In the genomic region with DNA sequence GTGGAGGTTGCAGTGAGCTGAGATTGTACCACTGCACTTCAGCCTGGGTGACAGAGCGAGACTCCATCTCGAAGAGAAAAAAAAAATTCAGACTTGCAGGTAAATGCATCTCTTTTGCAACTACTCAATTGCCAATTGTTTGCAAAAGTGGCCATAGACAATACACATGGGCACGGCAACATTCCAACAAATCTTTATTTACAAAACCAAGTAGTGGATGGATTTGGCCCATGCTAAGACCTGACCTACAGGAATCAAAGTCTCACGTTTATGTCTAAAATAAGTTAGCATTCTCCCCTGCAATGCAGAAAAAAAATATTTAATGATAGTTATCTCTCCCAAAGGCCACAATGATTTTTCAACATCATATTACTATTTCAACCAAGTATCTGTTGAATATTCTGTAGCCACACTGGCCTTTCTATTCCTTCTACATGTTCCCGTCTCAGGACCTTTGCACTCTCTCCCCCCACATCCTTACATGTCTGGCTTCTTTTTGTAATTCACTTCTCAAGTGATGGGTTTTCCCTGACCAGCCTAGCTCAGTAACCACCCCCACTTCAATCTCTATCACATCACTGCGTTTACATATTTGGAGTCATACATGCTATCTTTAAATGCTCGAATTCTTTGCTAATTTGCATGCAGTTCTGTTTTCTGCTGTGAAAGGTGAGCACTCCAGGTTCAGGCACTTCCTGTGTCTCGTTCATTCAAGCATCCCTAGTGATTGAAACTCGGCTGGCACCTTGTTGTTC, we compare ENCODE assay signal across 10 cellular contexts. TPM values are rescaled to one million over a fixed set of nuclear protein-coding genes. Genes with fewer than 3 reads are reported as not detected.
A peak's percentile ranks its signal among the peaks of the same experiment; 100 is the strongest.
DNase-seq lines count a peak whose midpoint lies in the region; ATAC-seq and TF ChIP-seq lines count a peak whose summit lies in the region.
"Had no signal": no experiment of that assay in that cellular context is flagged by ENCODE, and none has a peak within 500 bp of the region (broad histone marks: within the 10 kb centered on the region; RNA-seq: fewer than 3 reads in every experiment).

No MANE protein-coding gene starts in this region.

- H3K4me1 Mint-ChIP-seq in activated naive CD4-positive, alpha-beta T cell treated with anti-CD3 and anti-CD28 coated beads for 36 hours (ENCODE audit: low read depth): peaks cover 85% of the 10 kb centered on the region
- peaks cover 55% of the 10 kb centered on the region for H3K4me1 Mint-ChIP-seq in activated T-helper 1 cell treated with anti-CD3 and anti-CD28 coated beads, Interleukin-12 subunit alpha, Interleukin-12 subunit beta, Interleukin-2, Interleukin-4 antibody, amounts not matched to agents 30 ng/mL and 10 ng/mL and 1 ng/mL, durations not matched to agents 14 hours and 24 hours and 36 hours (ENCODE audit: low read depth)

- H3K4me3 Mint-ChIP-seq in activated naive CD4-positive, alpha-beta T cell treated with anti-CD3 and anti-CD28 coated beads for 36 hours: peak overlapping the region; percentile 7
- H3K4me3 Mint-ChIP-seq in activated T-helper 1 cell treated with anti-CD3 and anti-CD28 coated beads, Interleukin-12 subunit alpha, Interleukin-12 subunit beta, Interleukin-2, Interleukin-4 antibody, amounts not matched to agents 30 ng/mL and 10 ng/mL and 1 ng/mL, durations not matched to agents 14 hours and 24 hours and 36 hours: peak overlapping the region; percentile 8

- in situ Hi-C loops in mammary epithelial cell (cut with MboI; ENCODE audit: low sequenced_read_pairs in 2 of 2): no loop called here

- WGBS in thyroid gland, 2 donors: 61 to 63% methylated on average over 9 of the region's 9 CpGs
- WGBS in mammary epithelial cell (ENCODE audit: low coverage, missing lambda C conversion rate): 89% methylated on average over 8 of the region's 9 CpGs

- H3K4me1 ChIP-seq in thyroid gland: peaks cover 52% of the 10 kb centered on the region in 2 donors
- peaks cover 6% of the 10 kb centered on the region for H3K4me1 ChIP-seq in mammary epithelial cell (ENCODE audit: insufficient read depth, low read length)

- intact Hi-C loops in activated naive CD4-positive, alpha-beta T cell treated with anti-CD3 and anti-CD28 coated beads for 36 hours (cut with micrococcal nuclease): no loop called here
- intact Hi-C loops in activated T-helper 1 cell treated with anti-CD3 and anti-CD28 coated beads, Interleukin-12 subunit alpha, Interleukin-12 subunit beta, Interleukin-2, Interleukin-4 antibody, amounts not matched to agents 30 ng/mL and 10 ng/mL and 1 ng/mL, durations not matched to agents 14 hours and 24 hours and 36 hours (cut with micrococcal nuclease): loop anchor here (1.0 to 2.0 kb wide), 2 partner anchors 20 to 56 kb away; no protein-coding TSS in a partner anchor
- intact Hi-C loops in thyroid gland (cut with DNase I): no loop called here
- intact Hi-C loops in mammary epithelial cell (cut with micrococcal nuclease): no loop called here

- H3K27ac ChIP-seq in thyroid gland (peak overlapping the region; percentile 42 to 74 (median 72)), mammary epithelial cell (ENCODE audit: insufficient read depth, low read depth, low read length) (no peak overlapping the region)
- H3K27ac ChIP-seq: cardiac muscle cell had no signal

- H4K20me1 ChIP-seq in mammary epithelial cell (ENCODE audit: insufficient read depth, low read length): no peaks in the 10 kb centered on the region

- H3K36me3 Mint-ChIP-seq in activated naive CD4-positive, alpha-beta T cell treated with anti-CD3 and anti-CD28 coated beads for 36 hours (ENCODE audit: low read depth): peaks cover 27% of the 10 kb centered on the region
- peaks cover 41% of the 10 kb centered on the region for H3K36me3 Mint-ChIP-seq in activated T-helper 1 cell treated with anti-CD3 and anti-CD28 coated beads, Interleukin-12 subunit alpha, Interleukin-12 subunit beta, Interleukin-2, Interleukin-4 antibody, amounts not matched to agents 30 ng/mL and 10 ng/mL and 1 ng/mL, durations not matched to agents 14 hours and 24 hours and 36 hours (ENCODE audit: low read depth)

- TF ChIP-seq CTCF in thyroid gland (IDR thresholded peaks at IDR 0.05): no peak
- TF ChIP-seq CTCF in mammary epithelial cell (conservative IDR thresholded peaks at IDR 0.05 in 1 of 2, IDR thresholded peaks at IDR 0.05 in 1 of 2; ENCODE audit: extremely low read depth in 1 of 2, insufficient read depth in 1 of 2, low read depth in 1 of 2, low read length in 2 of 2): no peak

- CTCF ChIA-PET in activated naive CD4-positive, alpha-beta T cell treated with anti-CD3 and anti-CD28 coated beads for 36 hours (lab: Charles Lee): no interaction called here
- CTCF ChIA-PET in mammary epithelial cell (lab: Charles Lee; ENCODE audit: low non-redundant PET): no interaction called here

- no peaks in the 10 kb centered on the region for H3K27me3 Mint-ChIP-seq in activated naive CD4-positive, alpha-beta T cell treated with anti-CD3 and anti-CD28 coated beads for 36 hours (ENCODE audit: low read depth)
- no peaks in the 10 kb centered on the region for H3K27me3 Mint-ChIP-seq in activated T-helper 1 cell treated with anti-CD3 and anti-CD28 coated beads, Interleukin-12 subunit alpha, Interleukin-12 subunit beta, Interleukin-2, Interleukin-4 antibody, amounts not matched to agents 30 ng/mL and 10 ng/mL and 1 ng/mL, durations not matched to agents 14 hours and 24 hours and 36 hours (ENCODE audit: insufficient read depth)

- H3K79me2 ChIP-seq in mammary epithelial cell (ENCODE audit: insufficient read depth, low read length): peaks cover 3% of the 10 kb centered on the region

- H3K9me3 ChIP-seq in thyroid gland (no peaks in the 10 kb centered on the region), mammary epithelial cell (replicated peaks; ENCODE audit: insufficient read depth, low read length) (no peaks in the 10 kb centered on the region)

- no peak overlapping the region for H3K4me2 ChIP-seq in mammary epithelial cell (ENCODE audit: insufficient read depth, low read depth, low read length)

- H3K9me3 Mint-ChIP-seq in activated naive CD4-positive, alpha-beta T cell treated with anti-CD3 and anti-CD28 coated beads for 36 hours: no peaks in the 10 kb centered on the region
- H3K9me3 Mint-ChIP-seq in activated T-helper 1 cell treated with anti-CD3 and anti-CD28 coated beads, Interleukin-12 subunit alpha, Interleukin-12 subunit beta, Interleukin-2, Interleukin-4 antibody, amounts not matched to agents 30 ng/mL and 10 ng/mL and 1 ng/mL, durations not matched to agents 14 hours and 24 hours and 36 hours: no peaks in the 10 kb centered on the region

- H3K9ac ChIP-seq in mammary epithelial cell (ENCODE audit: insufficient read depth, low read length): no peak overlapping the region

- H2AFZ ChIP-seq in mammary epithelial cell (ENCODE audit: low read depth, low read length): no peak overlapping the region

- H3K27ac Mint-ChIP-seq in activated naive CD4-positive, alpha-beta T cell treated with anti-CD3 and anti-CD28 coated beads for 36 hours: peak overlapping the region; percentile 83
- H3K27ac Mint-ChIP-seq in activated T-helper 1 cell treated with anti-CD3 and anti-CD28 coated beads, Interleukin-12 subunit alpha, Interleukin-12 subunit beta, Interleukin-2, Interleukin-4 antibody, amounts not matched to agents 30 ng/mL and 10 ng/mL and 1 ng/mL, durations not matched to agents 14 hours and 24 hours and 36 hours: peak overlapping the region; percentile 88

- TF ChIP-seq POLR2A in thyroid gland (IDR thresholded peaks at IDR 0.05): no peak

- no TSS peak for BruUV-seq in mammary epithelial cell (replicated peaks; lab: Mats Ljungman, UMichigan)

- H3K4me3 ChIP-seq in thyroid gland (replicated peaks in 1 of 3): no peak overlapping the region
- no peak overlapping the region for H3K4me3 ChIP-seq in mammary epithelial cell (replicated peaks in 1 of 3; ENCODE audit: insufficient read depth in 1 of 3, low read depth in 2 of 3, low read length in 3 of 3)
- H3K4me3 ChIP-seq: cardiac muscle cell had no signal

- peak; percentile 61 for DNase-seq in activated naive CD4-positive, alpha-beta T cell treated with anti-CD3 and anti-CD28 coated beads for 36 hours
- DNase-seq in activated naive CD4-positive, alpha-beta T cell (lab: John Stamatoyannopoulos, UW): no peak
- DNase-seq in activated T-helper 1 cell treated with anti-CD3 and anti-CD28 coated beads, Interleukin-12 subunit alpha, Interleukin-12 subunit beta, Interleukin-2, Interleukin-4 antibody, amounts not matched to agents 30 ng/mL and 10 ng/mL and 1 ng/mL, durations not matched to agents 14 hours and 24 hours and 36 hours (ENCODE audit: low spot score): no peak
- DNase-seq in thyroid gland (peak; percentile 22 to 53), NCI-H1436 treated with DMSO at 0.1 percent for 48 hours (lab: John Stamatoyannopoulos, UW) (no peak), mammary epithelial cell (no peak), NCI-H128 (lab: John Stamatoyannopoulos, UW; ENCODE audit: unreplicated experiment) (no peak)
- DNase-seq: NCI-H1436 had no signal

- dilution Hi-C loops in mammary epithelial cell (cut with HindIII; ENCODE audit: low sequenced_read_pairs): no loop called here

- H3K36me3 ChIP-seq in thyroid gland: no peaks in the 10 kb centered on the region
- H3K36me3 ChIP-seq in mammary epithelial cell (ENCODE audit: insufficient read depth, low read length): no peaks in the 10 kb centered on the region
- H3K36me3 ChIP-seq: cardiac muscle cell had no signal

- peak; percentile 44 for ATAC-seq in HG02981 (IDR thresholded peaks at IDR 0.05; ENCODE audit: unreplicated experiment)

- H3K27me3 ChIP-seq in thyroid gland (no peaks in the 10 kb centered on the region), mammary epithelial cell (ENCODE audit: insufficient read depth, low read length) (no peaks in the 10 kb centered on the region)
- H3K27me3 ChIP-seq: cardiac muscle cell had no signal

RNA-seq across cellular contexts. Expression of a gene that starts 54.2 kb away (rescaled TPM):
- total RNA-seq in activated naive CD4-positive, alpha-beta T cell treated with anti-CD3 and anti-CD28 coated beads for 36 hours: 100 to 1,000 TPM; 126 to 128 TPM
- 195 and 202 TPM in 2 replicates for total RNA-seq in activated T-helper 1 cell treated with anti-CD3 and anti-CD28 coated beads, Interleukin-12 subunit alpha, Interleukin-12 subunit beta, Interleukin-2, Interleukin-4 antibody, amounts not matched to agents 30 ng/mL and 10 ng/mL and 1 ng/mL, durations not matched to agents 14 hours and 24 hours and 36 hours
- total RNA-seq in thyroid gland (10 to 100 TPM; 55.8 to 78.5 (median 76.0) TPM), mammary epithelial cell (10 to 100 TPM; 11.5 to 21.5 TPM)
- 5.8 TPM for polyA plus RNA-seq in mammary epithelial cell
- 9.5 TPM for polyA minus RNA-seq in mammary epithelial cell

Comparison
In these comparisons a context has a peak if more than half of its experiments do, and no peak if none do; other contexts are left out.
1. DNase-seq: peak in activated naive CD4-positive, alpha-beta T cell treated with anti-CD3 and anti-CD28 coated beads for 36 hours (single experiment) and thyroid gland (2 of 2); none in activated naive CD4-positive, alpha-beta T cell (0 of 4), activated T-helper 1 cell treated with anti-CD3 and anti-CD28 coated beads, Interleukin-12 subunit alpha, Interleukin-12 subunit beta, Interleukin-2, Interleukin-4 antibody, amounts not matched to agents 30 ng/mL and 10 ng/mL and 1 ng/mL, durations not matched to agents 14 hours and 24 hours and 36 hours (single experiment), NCI-H1436 treated with DMSO at 0.1 percent for 48 hours (single experiment), mammary epithelial cell (single experiment) and NCI-H128 (single experiment).